In genomic region chr10:79321951-79322350, GRCh38 we compare ENCODE assay signal across 16 cellular contexts. TPM values are rescaled to one million over a fixed set of nuclear protein-coding genes. Genes with fewer than 3 reads are reported as not detected.
DNase-seq lines count a peak whose midpoint lies in the region; ATAC-seq and TF ChIP-seq lines count a peak whose summit lies in the region.
"Had no signal": no experiment of that assay in that cellular context is flagged by ENCODE, and none has a peak within 500 bp of the region (broad histone marks: within the 10 kb centered on the region; RNA-seq: fewer than 3 reads in every experiment).

No MANE protein-coding gene starts in this region.

- TF ChIP-seq CTCF in PC-3 (conservative IDR thresholded peaks at IDR 0.05; ENCODE audit: low read depth, low read length) (no peak), epithelial cell of esophagus (IDR thresholded peaks at IDR 0.05; ENCODE audit: insufficient read depth, low read depth, low read length, missing control alignments) (no peak), brain microvascular endothelial cell (IDR thresholded peaks at IDR 0.05; ENCODE audit: low read depth, low read length, missing control alignments) (no peak)

- no TSS peak for BruUV-seq in PC-3 (replicated peaks; lab: Mats Ljungman, UMichigan)

- H3K36me3 ChIP-seq in PC-3 (ENCODE audit: low read depth, low read length) (no peaks in the 10 kb centered on the region), thymus (ENCODE audit: control insufficient read depth, insufficient read depth) (no peaks in the 10 kb centered on the region), brain microvascular endothelial cell (replicated peaks) (no peaks in the 10 kb centered on the region)
- H3K36me3 ChIP-seq: Peyer's patch had no signal

- no peaks in the 10 kb centered on the region for H4K20me1 ChIP-seq in PC-3 (ENCODE audit: low read length)

- H3K27me3 ChIP-seq in PC-3 (ENCODE audit: low read length) (no peaks in the 10 kb centered on the region), thymus (ENCODE audit: control insufficient read depth, insufficient read depth) (no peaks in the 10 kb centered on the region), brain microvascular endothelial cell (replicated peaks) (no peaks in the 10 kb centered on the region)
- H3K27me3 ChIP-seq: hepatocyte, Peyer's patch had no signal

- in situ Hi-C loops in brain microvascular endothelial cell (cut with HindIII; ENCODE audit: low pct_ligation_motif_present, low sequenced_read_pairs): no loop called here

- H3K9me3 ChIP-seq in PC-3 (ENCODE audit: low read length) (no peaks in the 10 kb centered on the region), thymus (ENCODE audit: control insufficient read depth) (no peaks in the 10 kb centered on the region)
- H3K9me3 ChIP-seq: Peyer's patch had no signal

- H3K9ac ChIP-seq in PC-3 (ENCODE audit: low read length): peak overlapping the region; percentile 7

- H3K9me2 ChIP-seq in PC-3 (replicated peaks; ENCODE audit: low read length): no peaks in the 10 kb centered on the region

- H3K4me3 Mint-ChIP-seq in activated naive CD4-positive, alpha-beta T cell treated with anti-CD3 and anti-CD28 coated beads, Interleukin-2, amount 10 ng/mL, durations not matched to agents 7 days and 5 days: no peak overlapping the region
- H3K4me3 Mint-ChIP-seq: H9, mesothelial cell of epicardium had no signal

- H3F3A ChIP-seq in PC-3 (ENCODE audit: low read length, unreplicated experiment): peaks cover 13% of the 10 kb centered on the region

- H3K9me3 Mint-ChIP-seq in activated naive CD4-positive, alpha-beta T cell treated with anti-CD3 and anti-CD28 coated beads, Interleukin-2, amount 10 ng/mL, durations not matched to agents 7 days and 5 days: peaks cover 14% of the 10 kb centered on the region

- intact Hi-C loops in PC-3 (cut with micrococcal nuclease): loop anchor here (10.0 kb wide), 1 partner anchor 347 kb away; no protein-coding TSS in a partner anchor

- peaks cover 61% of the 10 kb centered on the region for H3K4me1 ChIP-seq in PC-3 (ENCODE audit: insufficient read depth, low read length)
- peaks cover 48% of the 10 kb centered on the region for H3K4me1 ChIP-seq in thymus (ENCODE audit: control insufficient read depth, insufficient read depth, low read length)

- DNase-seq in activated naive CD4-positive, alpha-beta T cell treated with anti-CD3 and anti-CD28 coated beads, Interleukin-2, amount 10 ng/mL, durations not matched to agents 7 days and 5 days: no peak
- DNase-seq in activated naive CD4-positive, alpha-beta T cell (lab: John Stamatoyannopoulos, UW): no peak
- peak; percentile 44 for DNase-seq in PC-3
- peak; percentile 67 for DNase-seq in epithelial cell of esophagus (ENCODE audit: low read depth)
- no peak for DNase-seq in brain microvascular endothelial cell
- DNase-seq: activated CD8-positive, alpha-beta memory T cell treated with anti-CD3 and anti-CD28 coated beads, Interleukin-2, amount 50 U/mL, for 48 hours; central memory CD4-positive, alpha-beta T cell; H9; NCI-H2029 treated with DMSO at 0.1 percent for 48 hours; NCI-H69; Peyer's patch had no signal

- ATAC-seq in PC-3 (no peak), GM19455 (IDR thresholded peaks at IDR 0.05; ENCODE audit: unreplicated experiment) (no peak), GM18502 (IDR thresholded peaks at IDR 0.05; ENCODE audit: poor library complexity, unreplicated experiment) (no peak)

- H3K27me3 Mint-ChIP-seq in activated naive CD4-positive, alpha-beta T cell treated with anti-CD3 and anti-CD28 coated beads, Interleukin-2, amount 10 ng/mL, durations not matched to agents 7 days and 5 days: peaks cover 10% of the 10 kb centered on the region

- H3K79me2 ChIP-seq in PC-3 (ENCODE audit: low read length): no peaks in the 10 kb centered on the region
- H3K79me2 ChIP-seq: hepatocyte had no signal

- peaks cover 79% of the 10 kb centered on the region for H3K4me1 Mint-ChIP-seq in activated naive CD4-positive, alpha-beta T cell treated with anti-CD3 and anti-CD28 coated beads, Interleukin-2, amount 10 ng/mL, durations not matched to agents 7 days and 5 days

- H2AFZ ChIP-seq in PC-3 (ENCODE audit: low read length): no peak overlapping the region
- H2AFZ ChIP-seq: hepatocyte had no signal

- H3K27ac Mint-ChIP-seq in activated naive CD4-positive, alpha-beta T cell treated with anti-CD3 and anti-CD28 coated beads, Interleukin-2, amount 10 ng/mL, durations not matched to agents 7 days and 5 days: peak overlapping the region; percentile 96
- H3K27ac Mint-ChIP-seq: mesothelial cell of epicardium had no signal

- POLR2A ChIA-PET in PC-3 (lab: Charles Lee; ENCODE audit: unreplicated experiment): interaction anchor here (0.7 kb wide), 1 partner anchor 83 kb away, joined by 3 read pairs; no protein-coding TSS in a partner anchor

- CTCF ChIA-PET in activated naive CD4-positive, alpha-beta T cell treated with anti-CD3 and anti-CD28 coated beads, Interleukin-2, amount 10 ng/mL, durations not matched to agents 7 days and 5 days (lab: Charles Lee): interaction anchor here (1.3 to 3.8 kb wide), 4 partner anchors 9 to 79 kb away, joined by 3 to 24 read pairs (median 12); partner anchors contain the start of gene PPIF
- CTCF ChIA-PET in PC-3 (lab: Charles Lee): no interaction called here

- peak overlapping the region; percentile 7; the same call in 1 of the 2 replicates for H3K4me2 ChIP-seq in PC-3 (ENCODE audit: low read length)
- H3K4me2 ChIP-seq: hepatocyte had no signal

- H3K4me3 ChIP-seq in PC-3 (ENCODE audit: low read length): no peak overlapping the region
- no peak overlapping the region for H3K4me3 ChIP-seq in epithelial cell of esophagus (ENCODE audit: low read length)
- H3K4me3 ChIP-seq in thymus (ENCODE audit: low read length): no peak overlapping the region
- no peak overlapping the region for H3K4me3 ChIP-seq in brain microvascular endothelial cell (ENCODE audit: low read depth, low read length)
- H3K4me3 ChIP-seq: hepatocyte, Peyer's patch had no signal

- peaks cover 11% of the 10 kb centered on the region for H3K36me3 Mint-ChIP-seq in activated naive CD4-positive, alpha-beta T cell treated with anti-CD3 and anti-CD28 coated beads, Interleukin-2, amount 10 ng/mL, durations not matched to agents 7 days and 5 days
- H3K36me3 Mint-ChIP-seq: mesothelial cell of epicardium had no signal

- H3K27ac ChIP-seq in PC-3 (ENCODE audit: low read length) (peak overlapping the region; percentile 69), thymus (ENCODE audit: low read depth) (peak overlapping the region; percentile 96), brain microvascular endothelial cell (no peak overlapping the region)
- H3K27ac ChIP-seq: hepatocyte had no signal

RNA-seq across cellular contexts. Expression of gene PPIF, which starts 25.3 kb away (rescaled TPM):
- total RNA-seq in PC-3 (2014; rRNA removed): 381 and 472 TPM in 2 replicates
- 34.9 TPM for polyA plus RNA-seq in thymus

Comparison
In these comparisons a context has a peak if more than half of its experiments do, and no peak if none do; other contexts are left out.
1. DNase-seq: peak in PC-3 (single experiment) and epithelial cell of esophagus (single experiment); none in activated naive CD4-positive, alpha-beta T cell treated with anti-CD3 and anti-CD28 coated beads, Interleukin-2, amount 10 ng/mL, durations not matched to agents 7 days and 5 days (single experiment), activated naive CD4-positive, alpha-beta T cell (0 of 4) and brain microvascular endothelial cell (single experiment).